Comparison of ENCODE assay signal across 9 cellular contexts in genomic region chr1:5368211-5368610, GRCh38.
"Had no signal": no experiment of that assay in that cellular context is flagged by ENCODE, and none has a peak within 500 bp of the region (broad histone marks: within the 10 kb centered on the region; RNA-seq: fewer than 3 reads in every experiment).

No MANE protein-coding gene starts in this region.

- H3K4me3 Mint-ChIP-seq: GM23338, H9, IgD-negative memory B cell had no signal

- H3K4me3 ChIP-seq: GM23338 had no signal

- H2AFZ ChIP-seq: GM23338 had no signal

- DNase-seq: H9, HCEC 1CT, KBM-7 had no signal

- H3K27ac ChIP-seq: HL-60 had no signal

- ATAC-seq: GM23338, HepG2 had no signal

- H3K27ac Mint-ChIP-seq: GM23338, H9, IgD-negative memory B cell had no signal

- FAIRE-seq: H1, H54, HepG2 had no signal

- H3K27me3 Mint-ChIP-seq: IgD-negative memory B cell had no signal

- H3K4me1 Mint-ChIP-seq: GM23338 had no signal

- H3K4me2 ChIP-seq: GM23338 had no signal
